Comparison of ENCODE assay signal across 11 cellular contexts in genomic region chr1:183019860-183020259, GRCh38. TPM values are rescaled to one million over a fixed set of nuclear protein-coding genes. Genes with fewer than 3 reads are reported as not detected.
DNase-seq lines count a peak whose midpoint lies in the region; ATAC-seq, FAIRE-seq and TF ChIP-seq lines count a peak whose summit lies in the region.
"Had no signal": no experiment of that assay in that cellular context is flagged by ENCODE, and none has a peak within 500 bp of the region (broad histone marks: within the 10 kb centered on the region; RNA-seq: fewer than 3 reads in every experiment).

No MANE protein-coding gene starts in this region.

- DNase-seq in HT1080 (ENCODE audit: low read depth) (peak; percentile 54), astrocyte of the cerebellum (ENCODE audit: low read depth) (peak; percentile 77), iPS-NIHi7 (ENCODE audit: extremely low spot score) (peak; percentile 28), GDM1 (lab: John Stamatoyannopoulos, UW) (no peak), T-helper 1 cell (no peak), occipital lobe (lab: John Stamatoyannopoulos, UW) (no peak)
- DNase-seq: anterior cingulate cortex, mucosa of descending colon had no signal

- in situ Hi-C loops in astrocyte of the cerebellum (cut with HindIII; ENCODE audit: low sequenced_read_pairs): no loop called here

- no peak for ATAC-seq in GM19397 (IDR thresholded peaks at IDR 0.05; ENCODE audit: unreplicated experiment)
- ATAC-seq: heart left ventricle, mucosa of descending colon had no signal

- peak; percentile 44 for FAIRE-seq in A204.1 (lab: Jason Lieb, UNC)

- no peak overlapping the region for H3K4me3 ChIP-seq in astrocyte of the cerebellum (ENCODE audit: low read depth, low read length)
- H3K4me3 ChIP-seq: heart left ventricle, mucosa of descending colon had no signal

- peak; percentile 57 for TF ChIP-seq CTCF in astrocyte of the cerebellum (IDR thresholded peaks at IDR 0.05; ENCODE audit: low read depth, low read length, missing control alignments)

RNA-seq across cellular contexts. Expression of gene LAMC1, which starts 3.4 kb away (rescaled TPM):
- 130 and 139 TPM in 2 replicates for total RNA-seq in HT1080 (2014; rRNA removed; shearing (Covaris generic))
- polyA plus RNA-seq in HT1080 (2015; cell fraction: cytosol; rRNA removed): 105 and 133 TPM in 2 replicates
- 540 and 641 TPM in 2 replicates for polyA plus RNA-seq in HT1080 (2015; cell fraction: nucleus; rRNA removed)
- total RNA-seq in occipital lobe: 37.7 TPM

Comparison
In these comparisons a context has a peak if more than half of its experiments do, and no peak if none do; other contexts are left out.
1. DNase-seq: peak in HT1080 (single experiment), astrocyte of the cerebellum (single experiment) and iPS-NIHi7 (single experiment); none in GDM1 (single experiment), T-helper 1 cell (0 of 5) and occipital lobe (single experiment).